In genomic region chr3:138434276-138434874, GRCh38 we compare ENCODE assay signal across 8 cellular contexts. TPM values are rescaled to one million over a fixed set of nuclear protein-coding genes. Genes with fewer than 3 reads are reported as not detected.
DNase-seq lines count a peak whose midpoint lies in the region; ATAC-seq, FAIRE-seq and TF ChIP-seq lines count a peak whose summit lies in the region.

ESYT3 (plus strand) TSS chr3:138434616; CDS start chr3:138434799, 183 bp downstream.

- 2 to 3% (median 2%) methylated on average over 16 to 54 of the region's 54 CpGs for WGBS in adrenal gland, 4 donors
- WGBS in pancreas, 2 donors = 1% methylated on average over 54 of the region's 54 CpGs

- H3K9me3 ChIP-seq in adrenal gland (replicated peaks in 1 of 3) (no peaks in the 10 kb centered on the region), right atrium auricular region (no peaks in the 10 kb centered on the region), pancreas (no peaks in the 10 kb centered on the region)

- peaks cover 14 to 15% of the 10 kb centered on the region in 2 donors for H3K4me1 ChIP-seq in adrenal gland (replicated peaks in 1 of 2)
- H3K4me1 ChIP-seq in right atrium auricular region = peaks cover 0 to 22% of the 10 kb centered on the region in 2 donors
- no peaks in the 10 kb centered on the region for H3K4me1 ChIP-seq in pancreas

- TF ChIP-seq POLR2A in adrenal gland (IDR thresholded peaks at IDR 0.05) (no peak), H54 (IDR thresholded peaks at IDR 0.05; ENCODE audit: low read depth, low read length) (no peak)

- peaks cover 53 to 64% (median 57%) of the 10 kb centered on the region in 3 donors for H3K27me3 Mint-ChIP-seq in CD14-positive monocyte (ENCODE audit: low read depth in 3 of 3)

- peaks cover 28% of the 10 kb centered on the region for H3K27me3 ChIP-seq in adrenal gland
- H3K27me3 ChIP-seq in right atrium auricular region = no peaks in the 10 kb centered on the region
- no peaks in the 10 kb centered on the region for H3K27me3 ChIP-seq in pancreas

- no peaks in the 10 kb centered on the region for H3K36me3 Mint-ChIP-seq in CD14-positive monocyte

- H3K27ac Mint-ChIP-seq in CD14-positive monocyte = peak within 1 kb of the TSS in 1 of 7 donors; percentile 36

- TF ChIP-seq CTCF in CD14-positive monocyte (IDR thresholded peaks at IDR 0.05) = no peak
- TF ChIP-seq CTCF in adrenal gland (IDR thresholded peaks at IDR 0.05) = no peak
- TF ChIP-seq CTCF in right atrium auricular region (IDR thresholded peaks at IDR 0.05) = no peak
- TF ChIP-seq CTCF in pancreas (IDR thresholded peaks at IDR 0.05) = no peak

- H3K9me3 Mint-ChIP-seq in CD14-positive monocyte = peaks cover 0 to 10% (median 7%) of the 10 kb centered on the region in 7 donors

- intact Hi-C loops in CD14-positive monocyte (cut with micrococcal nuclease) (no loop called here), adrenal gland (cut with DNase I) (no loop called here), pancreas (cut with DNase I) (no loop called here)

- no peak for DNase-seq in CD14-positive monocyte (ENCODE audit: low spot score)
- DNase-seq in HK-2 (ENCODE audit: unreplicated experiment) = peak; percentile 86
- peak; percentile 7 for DNase-seq in OCI-M1 (lab: John Stamatoyannopoulos, UW)
- peak; percentile 50 to 66 (median 54) for DNase-seq in adrenal gland
- DNase-seq in right atrium auricular region (ENCODE audit: low spot score) = peak; percentile 73
- peak; percentile 80 to 92 (median 87) for DNase-seq in pancreas
- peak; percentile 55 for DNase-seq in urothelium cell line (ENCODE audit: low spot score)
- no peak for DNase-seq in H54 (ENCODE audit: insufficient read length, low spot score)

- peak; percentile 94 to 96 (median 94) for ATAC-seq in pancreas

- H3K4me3 ChIP-seq in adrenal gland (peak within 1 kb of the TSS in 2 of 4 donors; percentile 13 to 46), right atrium auricular region (peak within 1 kb of the TSS; percentile 43 to 60), pancreas (peak within 1 kb of the TSS; percentile 26 to 55 (median 44))

- H3K4me3 Mint-ChIP-seq in CD14-positive monocyte = peak within 1 kb of the TSS; percentile 77 to 92

- H3K36me3 ChIP-seq in adrenal gland (replicated peaks in 1 of 2) (no peaks in the 10 kb centered on the region), right atrium auricular region (no peaks in the 10 kb centered on the region), pancreas (no peaks in the 10 kb centered on the region)

- H3K4me1 Mint-ChIP-seq in CD14-positive monocyte = peaks cover 18% of the 10 kb centered on the region

- no peak for FAIRE-seq in pancreas (lab: Jason Lieb, UNC)
- FAIRE-seq in urothelium cell line (lab: Jason Lieb, UNC) = no peak
- no peak for FAIRE-seq in H54 (lab: Jason Lieb, UNC)

- H3K27ac ChIP-seq in adrenal gland = no peak within 1 kb of the TSS
- H3K27ac ChIP-seq in right atrium auricular region = no peak within 1 kb of the TSS
- peak within 1 kb of the TSS in 1 of 4 donors; percentile 23 for H3K27ac ChIP-seq in pancreas

RNA-seq across cellular contexts. Expression of gene ESYT3, which starts in this region (rescaled TPM):
- polyA plus RNA-seq in CD14-positive monocyte (not detected), adrenal gland (1 to 10 TPM in 1 of 3 donors, under 1 TPM in 2; 0.16 to 1.2 (median 0.30) TPM), pancreas (1 to 10 TPM; 1.2 to 2.1 TPM)
- total RNA-seq in adrenal gland (under 1 TPM in 7 of 8 donors, not detected in 1; 0.14 to 0.30 (median 0.17) TPM), right atrium auricular region (1 to 10 TPM; 1.6 to 2.6 TPM), pancreas (1 to 10 TPM in 4 of 6 donors, under 1 TPM in 2; 0.95 to 2.8 (median 1.4) TPM)

Comparison
In these comparisons a context has a peak if more than half of its experiments do, and no peak if none do; other contexts are left out.
1. DNase-seq: peak in HK-2 (single experiment), OCI-M1 (single experiment), adrenal gland (7 of 7), right atrium auricular region (single experiment), pancreas (6 of 6) and urothelium cell line (single experiment); none in CD14-positive monocyte (single experiment) and H54 (single experiment).